Comparison of ENCODE assay signal across 8 cellular contexts in the genomic region with DNA sequence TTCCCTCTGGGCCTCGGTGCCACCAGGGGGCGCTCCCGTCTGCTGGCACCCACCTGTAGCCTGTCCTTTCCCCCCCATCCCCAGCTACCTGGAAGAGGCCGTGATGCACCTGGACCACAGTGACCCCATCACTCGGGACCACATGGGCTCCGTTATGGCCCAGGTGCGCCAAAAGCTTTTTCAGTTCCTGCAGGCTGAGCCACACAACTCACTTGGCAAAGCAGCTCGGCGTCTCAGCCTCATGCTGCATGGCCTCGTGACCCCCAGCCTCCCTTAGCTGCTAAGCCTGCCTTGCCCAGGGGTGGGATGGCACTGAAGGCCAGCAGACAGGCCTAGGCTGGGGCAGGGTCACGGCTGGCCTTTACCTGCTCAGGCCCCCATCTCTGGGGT. TPM values are rescaled to one million over a fixed set of nuclear protein-coding genes. Genes with fewer than 3 reads are reported as not detected.
DNase-seq lines count a peak whose midpoint lies in the region; ATAC-seq, FAIRE-seq and TF ChIP-seq lines count a peak whose summit lies in the region.

No MANE protein-coding gene starts in this region.

- no TSS peak for BruUV-seq in PC-3 (replicated peaks; lab: Mats Ljungman, UMichigan)

- H4K20me1 ChIP-seq in PC-3 (ENCODE audit: low read length), result no peaks in the 10 kb centered on the region

- no peak overlapping the region for H3K27ac Mint-ChIP-seq in activated T-helper 2 cell treated with anti-CD3 and anti-CD28 coated beads, Interferon-gamma antibody, Interleukin-2, Interleukin-4, amounts not matched to agents 10 μg/mL and 5 μg/mL and 100 μg/mL, durations not matched to agents 14 hours and 24 hours and 36 hours

- peaks cover 6% of the 10 kb centered on the region; the same call in 1 of the 2 replicates for H3K36me3 ChIP-seq in PC-3 (ENCODE audit: low read depth, low read length)

- no peak overlapping the region for H3K9ac ChIP-seq in PC-3 (ENCODE audit: low read length)

- no peak overlapping the region for H3K27ac ChIP-seq in PC-3 (ENCODE audit: low read length)

- H3K4me1 ChIP-seq in PC-3 (ENCODE audit: insufficient read depth, low read length), result peaks cover 6% of the 10 kb centered on the region; the same call in 1 of the 2 replicates

- no peaks in the 10 kb centered on the region for H3K79me2 ChIP-seq in PC-3 (ENCODE audit: low read length)

- peaks cover 48% of the 10 kb centered on the region for H3K36me3 Mint-ChIP-seq in activated T-helper 2 cell treated with anti-CD3 and anti-CD28 coated beads, Interferon-gamma antibody, Interleukin-2, Interleukin-4, amounts not matched to agents 10 μg/mL and 5 μg/mL and 100 μg/mL, durations not matched to agents 14 hours and 24 hours and 36 hours (ENCODE audit: low read depth)

- no peak overlapping the region for H2AFZ ChIP-seq in PC-3 (ENCODE audit: low read length)

- no peaks in the 10 kb centered on the region for H3K4me1 Mint-ChIP-seq in activated T-helper 2 cell treated with anti-CD3 and anti-CD28 coated beads, Interferon-gamma antibody, Interleukin-2, Interleukin-4, amounts not matched to agents 10 μg/mL and 5 μg/mL and 100 μg/mL, durations not matched to agents 14 hours and 24 hours and 36 hours (ENCODE audit: low read depth)

- H3K27me3 Mint-ChIP-seq in activated T-helper 2 cell treated with anti-CD3 and anti-CD28 coated beads, Interferon-gamma antibody, Interleukin-2, Interleukin-4, amounts not matched to agents 10 μg/mL and 5 μg/mL and 100 μg/mL, durations not matched to agents 14 hours and 24 hours and 36 hours (ENCODE audit: low read depth), result no peaks in the 10 kb centered on the region

- POLR2A ChIA-PET in PC-3 (lab: Charles Lee; ENCODE audit: unreplicated experiment), result no interaction called here

- CTCF ChIA-PET in PC-3 (lab: Charles Lee), result interaction anchor here (0.5 to 1.7 kb wide), 5 partner anchors 9 to 140 kb away, joined by 4 to 7 read pairs (median 5); a partner anchor contains a TSS

- no peaks in the 10 kb centered on the region for H3K9me2 ChIP-seq in PC-3 (replicated peaks; ENCODE audit: low read length)

- no peaks in the 10 kb centered on the region for H3F3A ChIP-seq in PC-3 (ENCODE audit: low read length, unreplicated experiment)

- H3K9me3 Mint-ChIP-seq in activated T-helper 2 cell treated with anti-CD3 and anti-CD28 coated beads, Interferon-gamma antibody, Interleukin-2, Interleukin-4, amounts not matched to agents 10 μg/mL and 5 μg/mL and 100 μg/mL, durations not matched to agents 14 hours and 24 hours and 36 hours, result no peaks in the 10 kb centered on the region

- intact Hi-C loops in PC-3 (cut with micrococcal nuclease), result loop anchor here (1.0 kb wide), 1 partner anchor 44 kb away; no protein-coding TSS in a partner anchor
- intact Hi-C loops in activated T-helper 2 cell treated with anti-CD3 and anti-CD28 coated beads, Interferon-gamma antibody, Interleukin-2, Interleukin-4, amounts not matched to agents 10 μg/mL and 5 μg/mL and 100 μg/mL, durations not matched to agents 14 hours and 24 hours and 36 hours (cut with micrococcal nuclease), result loop anchor here (1.0 kb wide), 2 partner anchors 44 to 156 kb away; no protein-coding TSS in a partner anchor

- no peak for FAIRE-seq in frontal cortex (lab: Jason Lieb, UNC)

- ATAC-seq in PC-3 (peak; percentile 74), HG03521 (IDR thresholded peaks at IDR 0.05; ENCODE audit: unreplicated experiment) (no peak), GM21619 (IDR thresholded peaks at IDR 0.05; ENCODE audit: unreplicated experiment) (no peak)

- H3K27me3 ChIP-seq in PC-3 (ENCODE audit: low read length), result no peaks in the 10 kb centered on the region

- DNase-seq in SKM-1 treated with dmso at 0.1 percent for 144 hours (lab: John Stamatoyannopoulos, UW; ENCODE audit: unreplicated experiment), result peak; percentile 37
- DNase-seq in SKM-1 (lab: John Stamatoyannopoulos, UW; ENCODE audit: unreplicated experiment), result no peak
- DNase-seq in PC-3, result peak; percentile 59
- DNase-seq in activated T-helper 2 cell treated with anti-CD3 and anti-CD28 coated beads, Interferon-gamma antibody, Interleukin-2, Interleukin-4, amounts not matched to agents 10 μg/mL and 5 μg/mL and 100 μg/mL, durations not matched to agents 14 hours and 24 hours and 36 hours (ENCODE audit: low spot score), result peak; percentile 52
- peak; percentile 71 to 79 for DNase-seq in frontal cortex (ENCODE audit: low spot score in 2 of 2)
- peak; percentile 63 for DNase-seq in retina

- peak; percentile 86 for TF ChIP-seq CTCF in PC-3 (conservative IDR thresholded peaks at IDR 0.05; ENCODE audit: low read depth, low read length)

- no peak overlapping the region for H3K4me3 ChIP-seq in PC-3 (ENCODE audit: low read length)

- H3K4me3 Mint-ChIP-seq in activated T-helper 2 cell treated with anti-CD3 and anti-CD28 coated beads, Interferon-gamma antibody, Interleukin-2, Interleukin-4, amounts not matched to agents 10 μg/mL and 5 μg/mL and 100 μg/mL, durations not matched to agents 14 hours and 24 hours and 36 hours (ENCODE audit: low read depth), result no peak overlapping the region

- H3K4me2 ChIP-seq in PC-3 (ENCODE audit: low read length), result no peak overlapping the region

- H3K9me3 ChIP-seq in PC-3 (ENCODE audit: low read length), result no peaks in the 10 kb centered on the region

RNA-seq across cellular contexts. Expression of a gene that starts 0.8 kb away (rescaled TPM):
- not detected in 2 replicates for total RNA-seq in PC-3 (2014; rRNA removed)
- total RNA-seq in activated T-helper 2 cell treated with anti-CD3 and anti-CD28 coated beads, Interferon-gamma antibody, Interleukin-2, Interleukin-4, amounts not matched to agents 10 μg/mL and 5 μg/mL and 100 μg/mL, durations not matched to agents 14 hours and 24 hours and 36 hours, result not detected in 2 replicates
- not detected for total RNA-seq in frontal cortex

RNA-seq across cellular contexts. Expression of a gene that starts 9.2 kb away (rescaled TPM):
- total RNA-seq in PC-3 (2014; rRNA removed), result 6.6 and 8.3 TPM in 2 replicates
- 15.5 and 16.5 TPM in 2 replicates for total RNA-seq in activated T-helper 2 cell treated with anti-CD3 and anti-CD28 coated beads, Interferon-gamma antibody, Interleukin-2, Interleukin-4, amounts not matched to agents 10 μg/mL and 5 μg/mL and 100 μg/mL, durations not matched to agents 14 hours and 24 hours and 36 hours
- total RNA-seq in frontal cortex, result 6.5 TPM

RNA-seq across cellular contexts. Expression of a gene that starts 11.0 kb away (rescaled TPM):
- total RNA-seq in PC-3 (2014; rRNA removed), result 58.9 and 94.7 TPM in 2 replicates
- total RNA-seq in activated T-helper 2 cell treated with anti-CD3 and anti-CD28 coated beads, Interferon-gamma antibody, Interleukin-2, Interleukin-4, amounts not matched to agents 10 μg/mL and 5 μg/mL and 100 μg/mL, durations not matched to agents 14 hours and 24 hours and 36 hours, result 102 and 105 TPM in 2 replicates
- 64.0 TPM for total RNA-seq in frontal cortex

RNA-seq across cellular contexts. Expression of a gene that starts 36.4 kb away (rescaled TPM):
- total RNA-seq in PC-3 (2014; rRNA removed), result 31.8 and 35.1 TPM in 2 replicates
- total RNA-seq in activated T-helper 2 cell treated with anti-CD3 and anti-CD28 coated beads, Interferon-gamma antibody, Interleukin-2, Interleukin-4, amounts not matched to agents 10 μg/mL and 5 μg/mL and 100 μg/mL, durations not matched to agents 14 hours and 24 hours and 36 hours, result 38.6 and 50.1 TPM in 2 replicates
- total RNA-seq in frontal cortex, result 25.3 TPM

RNA-seq across cellular contexts. Expression of a gene that starts 37.1 kb away (rescaled TPM):
- total RNA-seq in PC-3 (2014; rRNA removed), result 98.5 and 167 TPM in 2 replicates
- total RNA-seq in activated T-helper 2 cell treated with anti-CD3 and anti-CD28 coated beads, Interferon-gamma antibody, Interleukin-2, Interleukin-4, amounts not matched to agents 10 μg/mL and 5 μg/mL and 100 μg/mL, durations not matched to agents 14 hours and 24 hours and 36 hours, result 165 and 177 TPM in 2 replicates
- 70.9 TPM for total RNA-seq in frontal cortex
